In genomic region chr2:191612496-191612895, GRCh38 we compare ENCODE assay signal across 18 cellular contexts.
DNase-seq lines count a peak whose midpoint lies in the region; FAIRE-seq and TF ChIP-seq lines count a peak whose summit lies in the region.
"Had no signal": no experiment of that assay in that cellular context is flagged by ENCODE, and none has a peak within 500 bp of the region (broad histone marks: within the 10 kb centered on the region; RNA-seq: fewer than 3 reads in every experiment).

No MANE protein-coding gene starts in this region.

- no peaks in the 10 kb centered on the region for H3K36me3 Mint-ChIP-seq in H9 (ENCODE audit: insufficient read depth in 1 of 3, low read depth in 3 of 3)

- TF ChIP-seq CTCF in H9 (conservative IDR thresholded peaks at IDR 0.05) = no peak
- TF ChIP-seq CTCF in prostate gland (IDR thresholded peaks at IDR 0.05) = no peak
- no peak for TF ChIP-seq CTCF in GM10266 (IDR thresholded peaks at IDR 0.05; ENCODE audit: control insufficient read depth, insufficient read depth, low read depth, missing control alignments)
- no peak for TF ChIP-seq CTCF in D721Med (IDR thresholded peaks at IDR 0.05; ENCODE audit: insufficient read depth, missing control alignments)

- no peak overlapping the region for H3K56ac ChIP-seq in H9 (ENCODE audit: insufficient read length, low read depth, low read length)

- H4K91ac ChIP-seq in H9 (ENCODE audit: insufficient read length, low read depth, low read length) = no peak overlapping the region

- no peak overlapping the region for H4K8ac ChIP-seq in H9 (replicated peaks; ENCODE audit: insufficient read length, low read depth, low read length)

- H3K18ac ChIP-seq in H9 (ENCODE audit: insufficient read length, low read depth, low read length) = no peak overlapping the region

- H4K5ac ChIP-seq in H9 (ENCODE audit: insufficient read length, low read depth, low read length) = no peak overlapping the region

- no peak overlapping the region for H3K4me3 ChIP-seq in prostate gland
- H3K4me3 ChIP-seq: esophagus squamous epithelium, ovary, Peyer's patch had no signal

- H3K27ac ChIP-seq in H9 (ENCODE audit: insufficient read length, low read depth, low read length) = no peak overlapping the region
- no peak overlapping the region for H3K27ac ChIP-seq in prostate gland
- H3K27ac ChIP-seq: esophagus squamous epithelium, ovary, Peyer's patch had no signal

- H2BK15ac ChIP-seq in H9 (ENCODE audit: low read depth, low read length) = no peak overlapping the region

- no peaks in the 10 kb centered on the region for H3K36me3 ChIP-seq in prostate gland
- H3K36me3 ChIP-seq: esophagus squamous epithelium, ovary, Peyer's patch had no signal

- H2BK120ac ChIP-seq in H9 (ENCODE audit: low read depth, low read length, poor library complexity, severe bottlenecking) = no peak overlapping the region

- H3K9ac ChIP-seq in H9 (ENCODE audit: extremely low read depth, insufficient read length, low read length) = no peak overlapping the region

- no peaks in the 10 kb centered on the region for H4K20me1 ChIP-seq in H9 (ENCODE audit: control insufficient read depth, insufficient read depth, insufficient read length)

- TF ChIP-seq POLR2A in prostate gland (IDR thresholded peaks at IDR 0.05) = no peak

- no peaks in the 10 kb centered on the region for H3K79me1 ChIP-seq in H9 (ENCODE audit: insufficient read depth, low read depth, low read length, poor library complexity, severe bottlenecking)

- no peak overlapping the region for H2AK5ac ChIP-seq in H9 (ENCODE audit: insufficient read length, low read length)

- H3K27ac Mint-ChIP-seq in H9 = no peak overlapping the region

- no peak overlapping the region for H2AFZ ChIP-seq in H9 (ENCODE audit: low read length)

- no peak overlapping the region for H2BK20ac ChIP-seq in H9 (ENCODE audit: low read depth, low read length, poor library complexity, severe bottlenecking)

- FAIRE-seq in RCC 7860 (lab: Jason Lieb, UNC) (peak; percentile 99), D721Med (lab: Jason Lieb, UNC) (no peak)
- FAIRE-seq: GM18507, HepG2 had no signal

- DNase-seq in EH (ENCODE audit: low read depth) = peak; percentile 95
- peak; percentile 100 for DNase-seq in RCC 7860 (ENCODE audit: low spot score)
- peak; percentile 49 for DNase-seq in fibroblast of gingiva (ENCODE audit: low read depth)
- DNase-seq in pulmonary artery endothelial cell (ENCODE audit: low read depth, low spot score) = peak; percentile 44
- DNase-seq in H9 = no peak
- DNase-seq in prostate gland (ENCODE audit: low spot score) = no peak
- DNase-seq in GM10266 (ENCODE audit: extremely low spot score) = no peak
- no peak for DNase-seq in D721Med (ENCODE audit: insufficient read length, low spot score)
- DNase-seq: activated CD8-positive, alpha-beta memory T cell treated with anti-CD3 and anti-CD28 coated beads, Interleukin-2, amount 50 U/mL, for 48 hours; aorta; esophagus squamous epithelium; left colon; NCI-H2107; ovary; Peyer's patch; stimulated activated CD4-positive, alpha-beta T cell treated with anti-CD3 and anti-CD28 coated beads, Interleukin-4, amount 100 ng/mL, for 24 hours had no signal

- H3K23me2 ChIP-seq in H9 (ENCODE audit: insufficient read length, low read depth, low read length, poor library complexity, severe bottlenecking) = no peaks in the 10 kb centered on the region

- H3K4ac ChIP-seq in H9 (ENCODE audit: low read depth, low read length) = no peak overlapping the region

- H3K14ac ChIP-seq in H9 (ENCODE audit: insufficient read depth, low read length) = no peak overlapping the region

- no peaks in the 10 kb centered on the region for H3K27me3 Mint-ChIP-seq in H9 (ENCODE audit: low read depth)

- H3K4me3 Mint-ChIP-seq in H9 = no peak overlapping the region

- no peak overlapping the region for H2BK5ac ChIP-seq in H9 (ENCODE audit: insufficient read length, low read length)

- no peak overlapping the region for H2BK12ac ChIP-seq in H9 (ENCODE audit: insufficient read length, low read depth, low read length)

- no peaks in the 10 kb centered on the region; a peak in 1 of 5 replicates for H3K9me3 Mint-ChIP-seq in H9

- no peaks in the 10 kb centered on the region for H3K79me2 ChIP-seq in H9 (ENCODE audit: insufficient read depth, low read length)

- H3K4me2 ChIP-seq in H9 (ENCODE audit: insufficient read depth, insufficient read length, low read length) = no peak overlapping the region

- no CpG with 5 or more reads among the region's 1 CpG for WGBS in H9 (ENCODE audit: extremely low coverage, insufficient read length, low lambda C conversion rate)
- 77% methylated on average over 1 of the region's 1 CpG for WGBS in prostate gland

- no peak overlapping the region for H3K23ac ChIP-seq in H9 (ENCODE audit: insufficient read length, low read depth, low read length)

- H3K9me3 ChIP-seq in H9 (ENCODE audit: control insufficient read depth, low read depth, low read length) (no peaks in the 10 kb centered on the region), prostate gland (no peaks in the 10 kb centered on the region)
- H3K9me3 ChIP-seq: esophagus squamous epithelium, ovary, Peyer's patch had no signal

- no peak overlapping the region for H3T11ph ChIP-seq in H9 (ENCODE audit: low read length)

- no peaks in the 10 kb centered on the region; a peak in 1 of 4 replicates for H3K4me1 Mint-ChIP-seq in H9

- no peaks in the 10 kb centered on the region for H3K4me1 ChIP-seq in H9 (ENCODE audit: insufficient read depth, low read length)
- H3K4me1 ChIP-seq in prostate gland (replicated peaks) = no peaks in the 10 kb centered on the region
- H3K4me1 ChIP-seq: Peyer's patch had no signal

- intact Hi-C loops in prostate gland (cut with DNase I) = no loop called here

- H3K27me3 ChIP-seq in H9 (ENCODE audit: insufficient read depth, low read length) (no peaks in the 10 kb centered on the region), prostate gland (replicated peaks; ENCODE audit: insufficient read depth) (no peaks in the 10 kb centered on the region)
- H3K27me3 ChIP-seq: esophagus squamous epithelium, ovary, Peyer's patch had no signal

Comparison
In these comparisons a context has a peak if more than half of its experiments do, and no peak if none do; other contexts are left out.
1. DNase-seq: peak in EH (single experiment), RCC 7860 (single experiment), fibroblast of gingiva (single experiment) and pulmonary artery endothelial cell (single experiment); none in H9 (single experiment), prostate gland (single experiment), GM10266 (single experiment) and D721Med (single experiment).